In the genomic region with DNA sequence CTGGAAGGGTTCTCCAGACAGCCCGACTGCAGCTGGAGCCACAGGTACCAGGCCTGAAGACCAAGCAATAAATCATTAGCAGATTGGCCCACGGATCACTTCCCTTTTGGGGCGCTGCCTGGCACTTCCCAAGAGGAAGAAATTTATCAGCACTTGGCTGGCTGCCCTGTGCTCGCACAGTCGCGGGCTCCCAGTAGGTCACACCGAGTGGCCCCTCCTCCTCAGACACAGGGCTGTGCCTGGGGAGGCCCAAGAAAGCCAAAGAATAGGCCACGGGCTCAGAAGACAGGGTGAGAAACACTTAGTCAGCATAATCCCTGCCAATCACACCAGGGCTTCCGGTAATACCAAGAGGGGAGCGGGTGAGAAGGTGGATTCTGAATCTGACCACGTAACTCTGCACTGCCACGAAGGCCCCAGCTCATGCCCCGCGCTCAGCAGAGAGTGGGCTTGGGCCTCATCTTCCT, we compare ENCODE assay signal across 8 cellular contexts.
A peak's percentile ranks its signal among the peaks of the same experiment; 100 is the strongest.
DNase-seq lines count a peak whose midpoint lies in the region; TF ChIP-seq lines count a peak whose summit lies in the region.
"Had no signal": no experiment of that assay in that cellular context is flagged by ENCODE, and none has a peak within 500 bp of the region (broad histone marks: within the 10 kb centered on the region; RNA-seq: fewer than 3 reads in every experiment).

No MANE protein-coding gene starts in this region.

- intact Hi-C loops in stomach (cut with DNase I; ENCODE audit: low total_unique reads), result no loop called here

- 8 to 24% (median 19%) methylated on average over 12 to 14 of the region's 14 CpGs for WGBS in stomach, 5 donors

- H3K9me3 ChIP-seq in stomach, result peaks cover 0 to 6% (median 5%) of the 10 kb centered on the region in 4 donors

- TF ChIP-seq EP300 in stomach (IDR thresholded peaks at IDR 0.05), result no peak

- H3K27ac Mint-ChIP-seq in immature natural killer cell (peak overlapping the region in 1 of 6 donors; percentile 28), glutamatergic neuron (ENCODE audit: unreplicated experiment) (no peak overlapping the region), osteocyte (ENCODE audit: unreplicated experiment) (no peak overlapping the region)

- H3K27me3 ChIP-seq in stomach, result peaks cover 0 to 5% (median 0%) of the 10 kb centered on the region in 3 donors

- DNase-seq in HT1080 (ENCODE audit: low read depth) (peak; percentile 34), SKM-1 treated with dmso at 0.1 percent for 144 hours (lab: John Stamatoyannopoulos, UW; ENCODE audit: unreplicated experiment) (peak; percentile 50), immature natural killer cell (peak; percentile 0 to 2 (median 1)), stomach (peak; percentile 95), AG20443 (ENCODE audit: low spot score) (no peak), glutamatergic neuron (no peak), osteocyte (ENCODE audit: extremely low spot score, unreplicated experiment) (no peak)
- DNase-seq: activated gamma-delta T cell had no signal

- H3K27me3 Mint-ChIP-seq in immature natural killer cell (ENCODE audit: low read depth in 3 of 3) (peaks cover 0 to 6% (median 2%) of the 10 kb centered on the region in 3 donors), glutamatergic neuron (ENCODE audit: unreplicated experiment) (peaks cover 3% of the 10 kb centered on the region), osteocyte (ENCODE audit: unreplicated experiment) (no peaks in the 10 kb centered on the region)

- H3K4me1 Mint-ChIP-seq in immature natural killer cell (peaks cover 0 to 5% of the 10 kb centered on the region in 2 donors), glutamatergic neuron (ENCODE audit: low read depth, unreplicated experiment) (no peaks in the 10 kb centered on the region), osteocyte (ENCODE audit: unreplicated experiment) (peaks cover 8% of the 10 kb centered on the region)

- H3K36me3 ChIP-seq in stomach, result no peaks in the 10 kb centered on the region

- H3K36me3 Mint-ChIP-seq in immature natural killer cell, result no peaks in the 10 kb centered on the region
- H3K36me3 Mint-ChIP-seq in glutamatergic neuron (ENCODE audit: unreplicated experiment), result no peaks in the 10 kb centered on the region
- H3K36me3 Mint-ChIP-seq in osteocyte (ENCODE audit: unreplicated experiment), result no peaks in the 10 kb centered on the region

- peak overlapping the region; percentile 37 to 79 (median 67) for H3K27ac ChIP-seq in stomach

- peak overlapping the region in 1 of 4 donors; percentile 13 for H3K4me3 ChIP-seq in stomach

- no peak for TF ChIP-seq CTCF in stomach (IDR thresholded peaks at IDR 0.05)
- no peak for TF ChIP-seq CTCF in glutamatergic neuron (IDR thresholded peaks at IDR 0.05; ENCODE audit: partially characterized antibody, unreplicated experiment)
- no peak for TF ChIP-seq CTCF in osteocyte (IDR thresholded peaks at IDR 0.05)

- peaks cover 0 to 2% (median 0%) of the 10 kb centered on the region in 6 donors for H3K9me3 Mint-ChIP-seq in immature natural killer cell
- peaks cover 1% of the 10 kb centered on the region for H3K9me3 Mint-ChIP-seq in glutamatergic neuron (ENCODE audit: unreplicated experiment)
- no peaks in the 10 kb centered on the region for H3K9me3 Mint-ChIP-seq in osteocyte (ENCODE audit: unreplicated experiment)

- H3K4me1 ChIP-seq in stomach, result peaks cover 4 to 16% (median 12%) of the 10 kb centered on the region in 4 donors

- H3K4me3 Mint-ChIP-seq in immature natural killer cell (peak overlapping the region in 2 of 5 donors; percentile 35 to 42), glutamatergic neuron (ENCODE audit: unreplicated experiment) (no peak overlapping the region), osteocyte (ENCODE audit: unreplicated experiment) (no peak overlapping the region)

- TF ChIP-seq POLR2A in stomach (IDR thresholded peaks at IDR 0.05), result no peak

Comparison
In these comparisons a context has a peak if more than half of its experiments do, and no peak if none do; other contexts are left out.
1. DNase-seq: peak in HT1080 (single experiment), SKM-1 treated with dmso at 0.1 percent for 144 hours (single experiment), immature natural killer cell (3 of 3) and stomach (single experiment); none in AG20443 (single experiment), glutamatergic neuron (single experiment) and osteocyte (single experiment).